10 cellular contexts compared by ENCODE assay signal in the genomic region with DNA sequence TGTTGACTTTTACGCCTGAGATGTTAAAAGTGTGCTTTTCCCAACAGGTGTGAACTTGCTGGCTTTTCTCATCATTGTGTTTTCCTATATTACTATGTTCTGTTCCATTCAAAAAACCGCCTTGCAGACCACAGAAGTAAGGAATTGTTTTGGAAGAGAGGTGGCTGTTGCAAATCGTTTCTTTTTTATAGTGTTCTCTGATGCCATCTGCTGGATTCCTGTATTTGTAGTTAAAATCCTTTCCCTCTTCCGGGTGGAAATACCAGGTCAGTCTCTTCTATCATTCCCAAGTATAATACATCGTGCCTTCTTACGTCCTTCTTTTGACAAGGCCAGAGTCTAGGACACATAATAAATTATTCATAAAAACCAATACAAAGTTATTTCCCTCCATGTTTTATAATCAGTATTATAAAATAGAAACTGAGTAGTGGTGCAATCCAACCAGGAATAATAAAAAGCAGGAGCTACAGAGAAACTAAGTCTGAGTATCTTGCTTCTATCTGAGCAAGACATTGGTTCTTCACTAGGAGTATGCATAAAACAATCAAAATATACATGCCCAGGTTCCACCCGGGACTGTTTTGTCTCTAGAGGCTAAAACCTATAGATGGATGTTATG. TPM values are rescaled to one million over a fixed set of nuclear protein-coding genes. Genes with fewer than 3 reads are reported as not detected.
DNase-seq lines count a peak whose midpoint lies in the region; ATAC-seq, FAIRE-seq and TF ChIP-seq lines count a peak whose summit lies in the region.
"Had no signal": no experiment of that assay in that cellular context is flagged by ENCODE, and none has a peak within 500 bp of the region (broad histone marks: within the 10 kb centered on the region; RNA-seq: fewer than 3 reads in every experiment).

No MANE protein-coding gene starts in this region.

- FAIRE-seq in RCC 7860 (lab: Jason Lieb, UNC) = peak; percentile 46

- TF ChIP-seq CTCF in fibroblast of villous mesenchyme (IDR thresholded peaks at IDR 0.05; ENCODE audit: insufficient read depth, low read depth, low read length) = peak; percentile 50

- H3K4me3 ChIP-seq in fibroblast of villous mesenchyme (ENCODE audit: low read depth, low read length) = no peak overlapping the region

- no peak for ATAC-seq in GM21526 (IDR thresholded peaks at IDR 0.05; ENCODE audit: low FRiP score, unreplicated experiment)

- DNase-seq in NCI-H1105 treated with DMSO at 0.1 percent for 48 hours (lab: John Stamatoyannopoulos, UW) (peak; percentile 13), NCI-H1105 (lab: John Stamatoyannopoulos, UW) (no peak), RCC 7860 (ENCODE audit: low spot score) (peak; percentile 40), fibroblast of villous mesenchyme (ENCODE audit: low read depth) (peak; percentile 54), smooth muscle cell of the brain vasculature (ENCODE audit: low read depth, low spot score) (peak; percentile 17), NCI-H226 (no peak), NCI-H2107 (lab: John Stamatoyannopoulos, UW) (no peak)
- DNase-seq: CD4-positive, CD25-positive, alpha-beta regulatory T cell had no signal

RNA-seq across cellular contexts. Expression of a gene that starts 57.9 kb away (rescaled TPM):
- not detected in 2 replicates for total RNA-seq in fibroblast of villous mesenchyme
- total RNA-seq: CD4-positive, CD25-positive, alpha-beta regulatory T cell; urinary bladder had no signal

Comparison
In these comparisons a context has a peak if more than half of its experiments do, and no peak if none do; other contexts are left out.
1. DNase-seq: peak in NCI-H1105 treated with DMSO at 0.1 percent for 48 hours (single experiment), RCC 7860 (single experiment), fibroblast of villous mesenchyme (single experiment) and smooth muscle cell of the brain vasculature (single experiment); none in NCI-H1105 (single experiment), NCI-H226 (single experiment) and NCI-H2107 (single experiment).